ENCODE assay signal across 2 cellular contexts in the genomic region with DNA sequence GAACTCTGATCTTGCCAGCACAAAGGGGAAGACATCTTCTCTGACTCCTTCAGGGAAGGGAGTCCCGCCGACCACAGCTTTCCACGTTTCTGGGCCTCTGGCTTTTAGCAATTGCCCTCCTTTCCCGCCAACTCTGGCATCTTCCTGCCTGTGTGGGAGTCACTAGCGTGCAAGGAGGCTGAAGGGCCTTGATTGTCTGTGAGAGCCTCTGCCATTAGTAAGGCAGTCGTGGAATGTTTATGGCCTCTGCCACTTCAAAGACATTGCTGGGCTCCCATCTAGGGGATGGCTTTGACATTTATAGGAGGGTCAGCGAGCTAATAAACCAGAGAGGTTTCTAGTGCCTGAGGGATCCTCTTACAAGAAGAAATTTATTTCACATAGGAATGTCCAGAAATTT.
TF ChIP-seq lines count a peak whose summit lies in the region.

No MANE protein-coding gene starts in this region.

TF ChIP-seq in HEK293, 187 proteins besides CTCF, POLR2A, EP300 and RAD21:
- no peak for TF ChIP-seq ZNF658 (tag by site-specific recombination; IDR thresholded peaks at IDR 0.05)
- no peak for TF ChIP-seq ZNF138 (tag by site-specific recombination; IDR thresholded peaks at IDR 0.05; ENCODE audit: borderline replicate concordance)
- TF ChIP-seq ZNF792 (tag by site-specific recombination; IDR thresholded peaks at IDR 0.05) = no peak
- TF ChIP-seq ZNF239 (tag by site-specific recombination; IDR thresholded peaks at IDR 0.05) = no peak
- TF ChIP-seq TCF7L2 (IDR thresholded peaks at IDR 0.05; ENCODE audit: borderline replicate concordance, low read depth, low read length) = peak; percentile 42; the same call in 1 of the 2 replicates
- TF ChIP-seq, protein P1, sequence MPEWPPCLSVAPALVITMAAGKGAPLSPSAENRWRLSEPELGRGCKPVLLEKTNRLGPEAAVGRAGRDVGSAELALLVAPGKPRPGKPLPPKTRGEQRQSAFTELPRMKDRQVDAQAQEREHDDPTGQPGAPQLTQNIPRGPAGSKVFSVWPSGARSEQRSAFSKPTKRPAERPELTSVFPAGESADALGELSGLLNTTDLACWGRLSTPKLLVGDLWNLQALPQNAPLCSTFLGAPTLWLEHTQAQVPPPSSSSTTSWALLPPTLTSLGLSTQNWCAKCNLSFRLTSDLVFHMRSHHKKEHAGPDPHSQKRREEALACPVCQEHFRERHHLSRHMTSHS (tag by site-specific recombination; IDR thresholded peaks at IDR 0.05) = no peak
- peak; percentile 56; the same call in 1 of the 2 replicates for TF ChIP-seq ZSCAN30 (tag by site-specific recombination; IDR thresholded peaks at IDR 0.05)
- peak; percentile 80 for TF ChIP-seq ZFHX2 (tag by site-specific recombination; conservative IDR thresholded peaks at IDR 0.05)
- no peak for TF ChIP-seq ZNF146 (tag by site-specific recombination; IDR thresholded peaks at IDR 0.05)
- no peak for TF ChIP-seq HOXA7 (CRISPR knock-in tag; IDR thresholded peaks at IDR 0.05; ENCODE audit: borderline replicate concordance)
- TF ChIP-seq ZNF292 (tag by site-specific recombination; IDR thresholded peaks at IDR 0.05; ENCODE audit: borderline replicate concordance, low read depth) = no peak
- TF ChIP-seq GLIS1 (tag by site-specific recombination; IDR thresholded peaks at IDR 0.05) = peak; percentile 25; the same call in 1 of the 2 replicates
- TF ChIP-seq, protein P2, sequence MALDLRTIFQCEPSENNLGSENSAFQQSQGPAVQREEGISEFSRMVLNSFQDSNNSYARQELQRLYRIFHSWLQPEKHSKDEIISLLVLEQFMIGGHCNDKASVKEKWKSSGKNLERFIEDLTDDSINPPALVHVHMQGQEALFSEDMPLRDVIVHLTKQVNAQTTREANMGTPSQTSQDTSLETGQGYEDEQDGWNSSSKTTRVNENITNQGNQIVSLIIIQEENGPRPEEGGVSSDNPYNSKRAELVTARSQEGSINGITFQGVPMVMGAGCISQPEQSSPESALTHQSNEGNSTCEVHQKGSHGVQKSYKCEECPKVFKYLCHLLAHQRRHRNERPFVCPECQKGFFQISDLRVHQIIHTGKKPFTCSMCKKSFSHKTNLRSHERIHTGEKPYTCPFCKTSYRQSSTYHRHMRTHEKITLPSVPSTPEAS (tag by site-specific recombination; IDR thresholded peaks at IDR 0.05) = no peak
- TF ChIP-seq, protein P3, sequence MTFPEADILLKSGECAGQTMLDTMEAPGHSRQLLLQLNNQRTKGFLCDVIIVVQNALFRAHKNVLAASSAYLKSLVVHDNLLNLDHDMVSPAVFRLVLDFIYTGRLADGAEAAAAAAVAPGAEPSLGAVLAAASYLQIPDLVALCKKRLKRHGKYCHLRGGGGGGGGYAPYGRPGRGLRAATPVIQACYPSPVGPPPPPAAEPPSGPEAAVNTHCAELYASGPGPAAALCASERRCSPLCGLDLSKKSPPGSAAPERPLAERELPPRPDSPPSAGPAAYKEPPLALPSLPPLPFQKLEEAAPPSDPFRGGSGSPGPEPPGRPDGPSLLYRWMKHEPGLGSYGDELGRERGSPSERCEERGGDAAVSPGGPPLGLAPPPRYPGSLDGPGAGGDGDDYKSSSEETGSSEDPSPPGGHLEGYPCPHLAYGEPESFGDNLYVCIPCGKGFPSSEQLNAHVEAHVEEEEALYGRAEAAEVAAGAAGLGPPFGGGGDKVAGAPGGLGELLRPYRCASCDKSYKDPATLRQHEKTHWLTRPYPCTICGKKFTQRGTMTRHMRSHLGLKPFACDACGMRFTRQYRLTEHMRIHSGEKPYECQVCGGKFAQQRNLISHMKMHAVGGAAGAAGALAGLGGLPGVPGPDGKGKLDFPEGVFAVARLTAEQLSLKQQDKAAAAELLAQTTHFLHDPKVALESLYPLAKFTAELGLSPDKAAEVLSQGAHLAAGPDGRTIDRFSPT (tag by site-specific recombination; IDR thresholded peaks at IDR 0.05) = no peak
- no peak for TF ChIP-seq ZBTB8A (tag by site-specific recombination; IDR thresholded peaks at IDR 0.05)
- TF ChIP-seq, protein P4, sequence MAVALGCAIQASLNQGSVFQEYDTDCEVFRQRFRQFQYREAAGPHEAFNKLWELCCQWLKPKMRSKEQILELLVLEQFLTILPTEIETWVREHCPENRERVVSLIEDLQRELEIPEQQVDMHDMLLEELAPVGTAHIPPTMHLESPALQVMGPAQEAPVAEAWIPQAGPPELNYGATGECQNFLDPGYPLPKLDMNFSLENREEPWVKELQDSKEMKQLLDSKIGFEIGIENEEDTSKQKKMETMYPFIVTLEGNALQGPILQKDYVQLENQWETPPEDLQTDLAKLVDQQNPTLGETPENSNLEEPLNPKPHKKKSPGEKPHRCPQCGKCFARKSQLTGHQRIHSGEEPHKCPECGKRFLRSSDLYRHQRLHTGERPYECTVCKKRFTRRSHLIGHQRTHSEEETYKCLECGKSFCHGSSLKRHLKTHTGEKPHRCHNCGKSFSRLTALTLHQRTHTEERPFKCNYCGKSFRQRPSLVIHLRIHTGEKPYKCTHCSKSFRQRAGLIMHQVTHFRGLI (tag by site-specific recombination; IDR thresholded peaks at IDR 0.05) = no peak
- TF ChIP-seq ZNF76 (tag by site-specific recombination; IDR thresholded peaks at IDR 0.05; ENCODE audit: borderline replicate concordance, low read depth) = no peak
- TF ChIP-seq ZBTB17 (tag by site-specific recombination; IDR thresholded peaks at IDR 0.05) = peak; percentile 24; the same call in 1 of the 2 replicates
- TF ChIP-seq ZNF324 (tag by site-specific recombination; IDR thresholded peaks at IDR 0.05) = no peak
- TF ChIP-seq, protein P5, sequence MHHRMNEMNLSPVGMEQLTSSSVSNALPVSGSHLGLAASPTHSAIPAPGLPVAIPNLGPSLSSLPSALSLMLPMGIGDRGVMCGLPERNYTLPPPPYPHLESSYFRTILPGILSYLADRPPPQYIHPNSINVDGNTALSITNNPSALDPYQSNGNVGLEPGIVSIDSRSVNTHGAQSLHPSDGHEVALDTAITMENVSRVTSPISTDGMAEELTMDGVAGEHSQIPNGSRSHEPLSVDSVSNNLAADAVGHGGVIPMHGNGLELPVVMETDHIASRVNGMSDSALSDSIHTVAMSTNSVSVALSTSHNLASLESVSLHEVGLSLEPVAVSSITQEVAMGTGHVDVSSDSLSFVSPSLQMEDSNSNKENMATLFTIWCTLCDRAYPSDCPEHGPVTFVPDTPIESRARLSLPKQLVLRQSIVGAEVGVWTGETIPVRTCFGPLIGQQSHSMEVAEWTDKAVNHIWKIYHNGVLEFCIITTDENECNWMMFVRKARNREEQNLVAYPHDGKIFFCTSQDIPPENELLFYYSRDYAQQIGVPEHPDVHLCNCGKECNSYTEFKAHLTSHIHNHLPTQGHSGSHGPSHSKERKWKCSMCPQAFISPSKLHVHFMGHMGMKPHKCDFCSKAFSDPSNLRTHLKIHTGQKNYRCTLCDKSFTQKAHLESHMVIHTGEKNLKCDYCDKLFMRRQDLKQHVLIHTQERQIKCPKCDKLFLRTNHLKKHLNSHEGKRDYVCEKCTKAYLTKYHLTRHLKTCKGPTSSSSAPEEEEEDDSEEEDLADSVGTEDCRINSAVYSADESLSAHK (tag by site-specific recombination; IDR thresholded peaks at IDR 0.05) = peak; percentile 53; the same call in 1 of the 2 replicates
- peak; percentile 45; the same call in 1 of the 2 replicates for TF ChIP-seq FEZF1 (tag by site-specific recombination; IDR thresholded peaks at IDR 0.05)
- peak; percentile 57; the same call in 1 of the 2 replicates for TF ChIP-seq EGR2 (tag by site-specific recombination; IDR thresholded peaks at IDR 0.05; ENCODE audit: low read depth)
- TF ChIP-seq ZBTB20 (tag by site-specific recombination; IDR thresholded peaks at IDR 0.05) = no peak
- no peak for TF ChIP-seq ZNF37A (tag by site-specific recombination; IDR thresholded peaks at IDR 0.05)

TF ChIP-seq in K562, 482 proteins besides CTCF, POLR2A, EP300 and RAD21:
- TF ChIP-seq, protein P6, sequence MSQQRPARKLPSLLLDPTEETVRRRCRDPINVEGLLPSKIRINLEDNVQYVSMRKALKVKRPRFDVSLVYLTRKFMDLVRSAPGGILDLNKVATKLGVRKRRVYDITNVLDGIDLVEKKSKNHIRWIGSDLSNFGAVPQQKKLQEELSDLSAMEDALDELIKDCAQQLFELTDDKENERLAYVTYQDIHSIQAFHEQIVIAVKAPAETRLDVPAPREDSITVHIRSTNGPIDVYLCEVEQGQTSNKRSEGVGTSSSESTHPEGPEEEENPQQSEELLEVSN (IDR thresholded peaks at IDR 0.05; ENCODE audit: borderline replicate concordance in 1 of 2, extremely low read depth in 1 of 2, insufficient read depth in 1 of 2, insufficient read length in 1 of 2, low read depth in 1 of 2, low read length in 1 of 2, poor library complexity in 1 of 2, severe bottlenecking in 1 of 2) = peak in 1 of 2 experiments; percentile 48
- no peak for TF ChIP-seq PPARD (CRISPR knock-in tag; IDR thresholded peaks at IDR 0.05)
- TF ChIP-seq, protein P7, sequence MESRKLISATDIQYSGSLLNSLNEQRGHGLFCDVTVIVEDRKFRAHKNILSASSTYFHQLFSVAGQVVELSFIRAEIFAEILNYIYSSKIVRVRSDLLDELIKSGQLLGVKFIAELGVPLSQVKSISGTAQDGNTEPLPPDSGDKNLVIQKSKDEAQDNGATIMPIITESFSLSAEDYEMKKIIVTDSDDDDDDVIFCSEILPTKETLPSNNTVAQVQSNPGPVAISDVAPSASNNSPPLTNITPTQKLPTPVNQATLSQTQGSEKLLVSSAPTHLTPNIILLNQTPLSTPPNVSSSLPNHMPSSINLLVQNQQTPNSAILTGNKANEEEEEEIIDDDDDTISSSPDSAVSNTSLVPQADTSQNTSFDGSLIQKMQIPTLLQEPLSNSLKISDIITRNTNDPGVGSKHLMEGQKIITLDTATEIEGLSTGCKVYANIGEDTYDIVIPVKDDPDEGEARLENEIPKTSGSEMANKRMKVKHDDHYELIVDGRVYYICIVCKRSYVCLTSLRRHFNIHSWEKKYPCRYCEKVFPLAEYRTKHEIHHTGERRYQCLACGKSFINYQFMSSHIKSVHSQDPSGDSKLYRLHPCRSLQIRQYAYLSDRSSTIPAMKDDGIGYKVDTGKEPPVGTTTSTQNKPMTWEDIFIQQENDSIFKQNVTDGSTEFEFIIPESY (CRISPR knock-in tag; IDR thresholded peaks at IDR 0.05) = peak; percentile 45; the same call in 1 of the 2 replicates
